Comparison of ENCODE assay signal across 16 cellular contexts in genomic region chr12:58966939-58967338, GRCh38. TPM values are rescaled to one million over a fixed set of nuclear protein-coding genes. Genes with fewer than 3 reads are reported as not detected.
A peak's percentile ranks its signal among the peaks of the same experiment; 100 is the strongest.
DNase-seq lines count a peak whose midpoint lies in the region; ATAC-seq, FAIRE-seq and TF ChIP-seq lines count a peak whose summit lies in the region.
"Had no signal": no experiment of that assay in that cellular context is flagged by ENCODE, and none has a peak within 500 bp of the region (broad histone marks: within the 10 kb centered on the region; RNA-seq: fewer than 3 reads in every experiment).

No MANE protein-coding gene starts in this region.

- ATAC-seq in A549 = no peak
- ATAC-seq in HCT116 = no peak
- no peak for ATAC-seq in HG02763 (IDR thresholded peaks at IDR 0.05; ENCODE audit: unreplicated experiment)
- no peak for ATAC-seq in GM18858 (IDR thresholded peaks at IDR 0.05; ENCODE audit: unreplicated experiment)
- ATAC-seq: activated T-helper 17 cell treated with anti-CD3 and anti-CD28 coated beads, Interleukin-2, amount 50 U/mL, for 72 hours; mucosa of descending colon; upper lobe of right lung had no signal

- peak overlapping the region; percentile 6 to 37; a peak in 3 of 6 replicates for H3K27ac ChIP-seq in A549
- no peak overlapping the region for H3K27ac ChIP-seq in HCT116 (ENCODE audit: low read depth, low read length)
- H3K27ac ChIP-seq in astrocyte (ENCODE audit: low read depth, low read length) = no peak overlapping the region
- H3K27ac ChIP-seq in substantia nigra (ENCODE audit: low read depth, low read length, poor library complexity, severe bottlenecking) = no peak overlapping the region
- H3K27ac ChIP-seq in OCI-LY7 (ENCODE audit: low read depth, low read length, poor library complexity, severe bottlenecking) = no peak overlapping the region
- H3K27ac ChIP-seq: Peyer's patch, upper lobe of right lung had no signal

- H3K4me1 ChIP-seq in A549 (no peaks in the 10 kb centered on the region; the same call in 2 of the 3 replicates), HCT116 (ENCODE audit: control insufficient read depth in 1 of 2, insufficient read depth in 2 of 2, low read length in 2 of 2) (peaks cover 0 to 3% of the 10 kb centered on the region in 2 experiments; a peak in 1 of 4 replicates), astrocyte (ENCODE audit: insufficient read depth, low read length) (no peaks in the 10 kb centered on the region), OCI-LY7 (ENCODE audit: insufficient read depth, low read length, poor library complexity, severe bottlenecking) (no peaks in the 10 kb centered on the region)
- H3K4me1 ChIP-seq: Peyer's patch, upper lobe of right lung had no signal

- no peaks in the 10 kb centered on the region for H3K79me2 ChIP-seq in HCT116 (ENCODE audit: insufficient read depth, low read length)
- no peaks in the 10 kb centered on the region for H3K79me2 ChIP-seq in astrocyte (ENCODE audit: insufficient read depth, low read length)
- no peaks in the 10 kb centered on the region for H3K79me2 ChIP-seq in OCI-LY7 (ENCODE audit: insufficient read depth, low read depth, low read length)

- H3K4me2 ChIP-seq in A549 (no peak overlapping the region), HCT116 (ENCODE audit: low read length) (no peak overlapping the region), astrocyte (ENCODE audit: low read length) (no peak overlapping the region), OCI-LY7 (ENCODE audit: low read length) (no peak overlapping the region)

- no peaks in the 10 kb centered on the region for H3K9me3 ChIP-seq in A549
- no peaks in the 10 kb centered on the region for H3K9me3 ChIP-seq in HCT116 (ENCODE audit: control insufficient read depth in 1 of 2, insufficient read depth in 1 of 2, low read depth in 1 of 2, low read length in 2 of 2)
- no peaks in the 10 kb centered on the region for H3K9me3 ChIP-seq in astrocyte (ENCODE audit: insufficient read depth, low read depth, low read length)
- no peaks in the 10 kb centered on the region for H3K9me3 ChIP-seq in OCI-LY7 (ENCODE audit: low read length)
- H3K9me3 ChIP-seq: mucosa of descending colon, Peyer's patch, upper lobe of right lung had no signal

- FAIRE-seq in A549 (lab: Jason Lieb, UNC) (no peak), astrocyte (lab: Jason Lieb, UNC) (no peak)

- H3K4me3 ChIP-seq in A549 (no peak overlapping the region), HCT116 (replicated peaks in 1 of 2; ENCODE audit: low read depth in 1 of 2, low read length in 2 of 2) (no peak overlapping the region), astrocyte (ENCODE audit: insufficient read depth, low read depth, low read length) (no peak overlapping the region), foreskin fibroblast (ENCODE audit: low read depth in 1 of 2, low read length in 2 of 2) (no peak overlapping the region), OCI-LY7 (ENCODE audit: low read depth, low read length, poor library complexity, severe bottlenecking) (no peak overlapping the region)
- H3K4me3 ChIP-seq: mucosa of descending colon, Peyer's patch, upper lobe of right lung had no signal

- TF ChIP-seq CTCF in A549 (IDR thresholded peaks at IDR 0.05) = no peak
- no peak for TF ChIP-seq CTCF in HCT116 (IDR thresholded peaks at IDR 0.05 in 2 of 3, conservative IDR thresholded peaks at IDR 0.05 in 1 of 3; ENCODE audit: borderline replicate concordance in 1 of 3, insufficient read depth in 1 of 3, low read depth in 2 of 3, low read length in 2 of 3)
- TF ChIP-seq CTCF in astrocyte (IDR thresholded peaks at IDR 0.05; ENCODE audit: insufficient read depth, low read depth, low read length) = no peak
- no peak for TF ChIP-seq CTCF in foreskin fibroblast (IDR thresholded peaks at IDR 0.05; ENCODE audit: low read depth, low read length)
- no peak for TF ChIP-seq CTCF in OCI-LY7 (conservative IDR thresholded peaks at IDR 0.05; ENCODE audit: low read length)

- no peaks in the 10 kb centered on the region for H3K36me3 Mint-ChIP-seq in astrocyte (ENCODE audit: low read depth, unreplicated experiment)

- H3K9me2 ChIP-seq in HCT116 (ENCODE audit: insufficient read depth) (no peaks in the 10 kb centered on the region), OCI-LY7 (ENCODE audit: insufficient read depth, low read length) (no peaks in the 10 kb centered on the region)

- intact Hi-C loops in HCT116 (cut with micrococcal nuclease) = no loop called here
- intact Hi-C loops in OCI-LY7 (cut with micrococcal nuclease; ENCODE audit: unreplicated experiment) = no loop called here

- no peaks in the 10 kb centered on the region for H3K36me3 ChIP-seq in HCT116 (ENCODE audit: control insufficient read depth in 1 of 2, insufficient read depth in 2 of 2, low read length in 2 of 2)
- no peaks in the 10 kb centered on the region for H3K36me3 ChIP-seq in astrocyte (ENCODE audit: insufficient read depth, low read length)
- H3K36me3 ChIP-seq in OCI-LY7 (ENCODE audit: insufficient read depth, low read length) = no peaks in the 10 kb centered on the region
- H3K36me3 ChIP-seq: Peyer's patch, upper lobe of right lung had no signal

- H4K20me1 ChIP-seq in HCT116 (ENCODE audit: insufficient read depth) (no peaks in the 10 kb centered on the region), astrocyte (ENCODE audit: insufficient read depth, low read length) (no peaks in the 10 kb centered on the region), OCI-LY7 (ENCODE audit: insufficient read depth, low read length) (no peaks in the 10 kb centered on the region)

- no peak overlapping the region for H3K9ac ChIP-seq in HCT116 (ENCODE audit: low read length)
- H3K9ac ChIP-seq in astrocyte (ENCODE audit: low read length) = no peak overlapping the region

- 94% methylated on average over 2 of the region's 2 CpGs for WGBS in A549 (ENCODE audit: missing lambda C conversion rate)

- DNase-seq in A549 (ENCODE audit: low read depth in 1 of 2, low spot score in 1 of 2) (peak in 1 of 2 experiments; percentile 24), HCT116 (ENCODE audit: low read depth, low spot score) (no peak), astrocyte (ENCODE audit: low read depth) (peak; percentile 10), foreskin fibroblast (peak; percentile 9 to 45), substantia nigra (lab: John Stamatoyannopoulos, UW) (no peak), OCI-LY7 (ENCODE audit: low spot score) (no peak)
- DNase-seq: activated CD8-positive, alpha-beta memory T cell treated with anti-CD3 and anti-CD28 coated beads for 24 hours; MM.1S; mucosa of descending colon; NCI-H1694 treated with DMSO at 0.1 percent for 48 hours; NCI-H524 treated with DMSO at 0.1 percent for 48 hours; Peyer's patch; upper lobe of right lung had no signal

- CTCF ChIA-PET in A549 (lab: Yijun Ruan, JAX) = no interaction called here
- CTCF ChIA-PET in HCT116 (lab: Charles Lee) = no interaction called here
- CTCF ChIA-PET in OCI-LY7 (lab: Charles Lee; ENCODE audit: unreplicated experiment) = no interaction called here

- TF ChIP-seq RAD21 in A549 (conservative IDR thresholded peaks at IDR 0.05 in 1 of 2, IDR thresholded peaks at IDR 0.05 in 1 of 2) = no peak
- TF ChIP-seq RAD21 in HCT116 (IDR thresholded peaks at IDR 0.05; ENCODE audit: low read depth) = no peak

- no TSS peak for BruUV-seq in HCT116 (replicated peaks; lab: Mats Ljungman, UMichigan)
- BruUV-seq in OCI-LY7 (replicated peaks; lab: Mats Ljungman, UMichigan) = no TSS peak

- H3K27me3 Mint-ChIP-seq in astrocyte (ENCODE audit: low read depth, unreplicated experiment) = no peaks in the 10 kb centered on the region
- H3K27me3 Mint-ChIP-seq: activated T-helper 17 cell treated with anti-CD3 and anti-CD28 coated beads, Interleukin-2, amount 50 U/mL, for 72 hours had no signal

- peaks cover 17% of the 10 kb centered on the region for H3K4me1 Mint-ChIP-seq in astrocyte (ENCODE audit: low read depth, unreplicated experiment)
- H3K4me1 Mint-ChIP-seq: activated T-helper 17 cell treated with anti-CD3 and anti-CD28 coated beads, Interleukin-2, amount 50 U/mL, for 72 hours had no signal

- RAD21 ChIA-PET in HCT116 (lab: Charles Lee; ENCODE audit: low non-redundant PET in 1 of 2, low total read pairs in 2 of 2, uncharacterized antibody in 2 of 2, unreplicated experiment in 2 of 2) = no interaction called here

- no peak for TF ChIP-seq EP300 in A549 (IDR thresholded peaks at IDR 0.05)

- no peak for TF ChIP-seq POLR2A in A549 (IDR thresholded peaks at IDR 0.05; ENCODE audit: low read length)
- no peak for TF ChIP-seq POLR2A in HCT116 (IDR thresholded peaks at IDR 0.05; ENCODE audit: borderline replicate concordance, extremely low read depth, insufficient read depth, insufficient read length)

- H3K27me3 ChIP-seq in HCT116 (ENCODE audit: insufficient read depth, low read length) (no peaks in the 10 kb centered on the region), astrocyte (ENCODE audit: insufficient read depth, low read length) (no peaks in the 10 kb centered on the region)
- H3K27me3 ChIP-seq: Peyer's patch, upper lobe of right lung had no signal

- peak overlapping the region; percentile 50 for H2AFZ ChIP-seq in HCT116 (ENCODE audit: low read depth, low read length, poor library complexity, severe bottlenecking)
- peak overlapping the region; percentile 67 for H2AFZ ChIP-seq in astrocyte (ENCODE audit: low read depth, low read length)
- no peak overlapping the region for H2AFZ ChIP-seq in OCI-LY7 (ENCODE audit: low read length)

- no peak overlapping the region for H3K4me3 Mint-ChIP-seq in astrocyte (ENCODE audit: unreplicated experiment)
- H3K4me3 Mint-ChIP-seq: activated T-helper 17 cell treated with anti-CD3 and anti-CD28 coated beads, Interleukin-2, amount 50 U/mL, for 72 hours had no signal

- no peaks in the 10 kb centered on the region for H3K9me3 Mint-ChIP-seq in astrocyte (ENCODE audit: unreplicated experiment)

- peak overlapping the region; percentile 59 for H3K27ac Mint-ChIP-seq in astrocyte (ENCODE audit: unreplicated experiment)
- H3K27ac Mint-ChIP-seq: activated T-helper 17 cell treated with anti-CD3 and anti-CD28 coated beads, Interleukin-2, amount 50 U/mL, for 72 hours had no signal

- POLR2A ChIA-PET in A549 (lab: Yijun Ruan, JAX) (no interaction called here), HCT116 (lab: Charles Lee) (no interaction called here), OCI-LY7 (lab: Charles Lee) (no interaction called here)

TF ChIP-seq in A549, 52 proteins besides CTCF, POLR2A, EP300 and RAD21 (continues in another document):
- TF ChIP-seq JUNB (IDR thresholded peaks at IDR 0.05) = no peak

TF ChIP-seq in HCT116, 20 proteins besides CTCF, POLR2A, EP300 and RAD21 (continues in another document):
- TF ChIP-seq FOSL1 (IDR thresholded peaks at IDR 0.05; ENCODE audit: low read depth) = no peak
- TF ChIP-seq ZNF274 (IDR thresholded peaks at IDR 0.05; ENCODE audit: low read depth, low read length) = no peak
- TF ChIP-seq CEBPB (IDR thresholded peaks at IDR 0.05; ENCODE audit: low read depth) = no peak

RNA-seq across cellular contexts. Expression of gene LRIG3, which starts 46.6 kb away (rescaled TPM):
- polyA plus RNA-seq in A549 (2011; rRNA removed) (15.4 and 16.4 TPM in 2 replicates), A549 (2017; fragmentation: RNase III; extraction: RNeasy Plus Mini Kit Qiagen cat#74134 plus additional on column Dnase treatment) (3.7 to 4.8 TPM (median 4.0 TPM) in 3 replicates)
- 5.4 and 6.2 TPM in 2 replicates for polyA plus RNA-seq in A549 (2012; cell fraction: cytosol; rRNA removed)
- 12.0 and 14.9 TPM in 2 replicates for polyA plus RNA-seq in A549 (2012; cell fraction: nucleus; rRNA removed)
- 26.6 and 30.6 TPM in 2 replicates for polyA minus RNA-seq in A549 (2011; rRNA and poly(A)+ RNA removed)
- total RNA-seq in HCT116 (2021; ENCODE audit: unreplicated experiment) (11.1 TPM), astrocyte (96.0 and 129 TPM in 2 replicates), OCI-LY7 (2022) (not detected in 2 replicates)
- polyA plus RNA-seq in HCT116 (2012) = 2.6 and 3.3 TPM in 2 replicates
- total RNA-seq in OCI-LY7 (2014; rRNA removed; shearing (Covaris generic)) = not detected in 2 replicates
- total RNA-seq: activated T-helper 17 cell treated with anti-CD3 and anti-CD28 coated beads, Interleukin-2, amount 50 U/mL, for 72 hours had no signal

Comparison
In these comparisons a context has a peak if more than half of its experiments do, and no peak if none do; other contexts are left out.
1. DNase-seq: peak in astrocyte (single experiment) and foreskin fibroblast (2 of 2); none in HCT116 (single experiment), substantia nigra (0 of 49) and OCI-LY7 (single experiment).
2. H3K27ac ChIP-seq: peak in A549 (2 of 2); none in HCT116 (single experiment), astrocyte (single experiment), substantia nigra (single experiment) and OCI-LY7 (single experiment).
3. RNA of gene LRIG3, which starts 46.6 kb away (total RNA-seq): 96.0 to 129 TPM in astrocyte and 11.1 TPM in HCT116 (single experiment); not detected in OCI-LY7; every median in the first group is over 10 times any median in the second.